ENCODE assay signal across 1 cellular context in the genomic region with DNA sequence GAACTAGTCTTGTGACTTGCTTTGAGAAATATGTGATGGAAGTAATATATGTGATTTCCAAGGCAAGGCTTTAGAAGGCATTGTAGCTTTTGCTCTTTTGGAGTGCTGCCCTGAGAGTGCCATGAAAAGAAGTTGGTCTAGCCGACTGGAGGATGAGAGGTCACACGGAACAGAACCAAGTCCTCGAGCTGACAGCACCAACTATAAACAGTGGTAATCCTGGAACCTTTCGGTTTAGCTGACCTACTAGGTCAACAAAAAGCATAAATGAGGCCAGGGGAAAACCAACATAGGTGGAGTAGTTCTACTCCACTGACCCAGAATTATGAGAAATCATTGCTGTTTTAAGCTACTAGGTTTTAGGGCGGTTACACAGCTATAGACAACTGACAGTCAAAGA.
TF ChIP-seq lines count a peak whose summit lies in the region.

No MANE protein-coding gene starts in this region.

TF ChIP-seq in GM23338, 12 proteins besides CTCF, POLR2A, EP300 and RAD21 (continued from another document):
- TF ChIP-seq ZNF462 (CRISPR knock-in tag; IDR thresholded peaks at IDR 0.05) = no peak
TF ChIP-seq in GM23338: peak in this region for 0.
